9 cellular contexts compared by ENCODE assay signal in the genomic region with DNA sequence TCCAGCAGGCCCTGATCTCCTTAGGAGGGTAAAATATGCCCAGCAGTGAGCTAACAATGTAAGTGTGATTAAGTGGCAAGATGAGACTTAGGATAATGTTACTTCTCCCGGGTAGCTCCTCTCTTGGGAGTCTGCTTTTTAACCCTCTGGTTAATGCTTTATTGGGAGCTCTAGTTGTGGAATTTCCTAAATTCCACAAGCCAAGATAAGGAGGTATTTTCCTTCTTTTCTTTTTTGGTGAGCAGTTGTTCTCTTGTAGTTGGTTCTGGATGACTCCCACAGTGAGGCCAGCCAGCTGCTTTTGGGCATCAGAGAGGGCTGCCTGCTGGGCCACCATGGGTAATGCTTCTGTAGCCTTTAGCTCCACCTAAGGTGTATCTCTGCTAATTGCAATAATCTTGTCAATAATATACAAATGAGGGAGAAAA. TPM values are rescaled to one million over a fixed set of nuclear protein-coding genes. Genes with fewer than 3 reads are reported as not detected.
A peak's percentile ranks its signal among the peaks of the same experiment; 100 is the strongest.
DNase-seq lines count a peak whose midpoint lies in the region; ATAC-seq and TF ChIP-seq lines count a peak whose summit lies in the region.
"Had no signal": no experiment of that assay in that cellular context is flagged by ENCODE, and none has a peak within 500 bp of the region (broad histone marks: within the 10 kb centered on the region; RNA-seq: fewer than 3 reads in every experiment).

No MANE protein-coding gene starts in this region.

- no peaks in the 10 kb centered on the region for H3K36me3 ChIP-seq in parathyroid adenoma (ENCODE audit: control insufficient read depth, insufficient read depth, low read length)

- no peak overlapping the region for H3K27ac ChIP-seq in parathyroid adenoma

- peaks cover 6% of the 10 kb centered on the region for H3K27me3 Mint-ChIP-seq in activated naive CD8-positive, alpha-beta T cell treated with anti-CD3 and anti-CD28 coated beads, Interleukin-2, amount 10 ng/mL, durations not matched to agents 7 days and 5 days
- H3K27me3 Mint-ChIP-seq in activated naive CD8-positive, alpha-beta T cell treated with anti-CD3 and anti-CD28 coated beads for 36 hours: peaks cover 4% of the 10 kb centered on the region

- H3K4me3 Mint-ChIP-seq in activated naive CD8-positive, alpha-beta T cell treated with anti-CD3 and anti-CD28 coated beads, Interleukin-2, amount 10 ng/mL, durations not matched to agents 7 days and 5 days: no peak overlapping the region
- no peak overlapping the region for H3K4me3 Mint-ChIP-seq in activated naive CD8-positive, alpha-beta T cell treated with anti-CD3 and anti-CD28 coated beads for 36 hours
- H3K4me3 Mint-ChIP-seq: activated T-cell treated with anti-CD3 and anti-CD28 coated beads, Interleukin-2, amount 50 U/mL, for 4 hours had no signal

- no peak for DNase-seq in activated naive CD8-positive, alpha-beta T cell treated with anti-CD3 and anti-CD28 coated beads, Interleukin-2, amount 10 ng/mL, durations not matched to agents 7 days and 5 days
- no peak for DNase-seq in activated naive CD8-positive, alpha-beta T cell treated with anti-CD3 and anti-CD28 coated beads for 36 hours
- peak; percentile 16 for DNase-seq in NCI-H2107 (lab: John Stamatoyannopoulos, UW)
- peak; percentile 42 for DNase-seq in dedifferentiated amniotic fluid mesenchymal stem cell (ENCODE audit: extremely low spot score)
- DNase-seq in ecto neural progenitor cell (ENCODE audit: low spot score): no peak
- no peak for DNase-seq in NCI-H1048 (lab: John Stamatoyannopoulos, UW)
- DNase-seq: activated T-cell treated with anti-CD3 and anti-CD28 coated beads, Interleukin-2, amount 50 U/mL, for 4 hours had no signal

- no peaks in the 10 kb centered on the region for H3K27me3 ChIP-seq in parathyroid adenoma (ENCODE audit: control insufficient read depth, insufficient read depth, low read length)

- H3K4me2 ChIP-seq in parathyroid adenoma (ENCODE audit: low read length): no peak overlapping the region

- no peaks in the 10 kb centered on the region for H3K9me3 ChIP-seq in parathyroid adenoma (ENCODE audit: control insufficient read depth, low read length)

- no peaks in the 10 kb centered on the region for H3K4me1 ChIP-seq in parathyroid adenoma

- no peak overlapping the region for H3K4me3 ChIP-seq in parathyroid adenoma (ENCODE audit: low read depth, low read length)

- POLR2A ChIA-PET in activated naive CD8-positive, alpha-beta T cell treated with anti-CD3 and anti-CD28 coated beads, Interleukin-2, amount 10 ng/mL, durations not matched to agents 7 days and 5 days (lab: Charles Lee): interaction anchor here (1.1 to 1.5 kb wide), 2 partner anchors 14 to 19 kb away, joined by 3 to 6 read pairs; partner anchors contain the start of gene C1orf52

- TF ChIP-seq CTCF in parathyroid adenoma (IDR thresholded peaks at IDR 0.05): peak; percentile 14

- no peaks in the 10 kb centered on the region for H3K79me2 ChIP-seq in parathyroid adenoma

- H2AFZ ChIP-seq in parathyroid adenoma: peak overlapping the region; percentile 50

- H3K9me3 Mint-ChIP-seq in activated naive CD8-positive, alpha-beta T cell treated with anti-CD3 and anti-CD28 coated beads, Interleukin-2, amount 10 ng/mL, durations not matched to agents 7 days and 5 days: peaks cover 1% of the 10 kb centered on the region
- H3K9me3 Mint-ChIP-seq in activated naive CD8-positive, alpha-beta T cell treated with anti-CD3 and anti-CD28 coated beads for 36 hours: peaks cover 1% of the 10 kb centered on the region
- H3K9me3 Mint-ChIP-seq: activated T-cell treated with anti-CD3 and anti-CD28 coated beads, Interleukin-2, amount 50 U/mL, for 4 hours had no signal

- ATAC-seq in activated naive CD8-positive, alpha-beta T cell treated with anti-CD3 and anti-CD28 coated beads, Interleukin-2, amount 10 ng/mL, durations not matched to agents 7 days and 5 days (ENCODE audit: low read depth): peak; percentile 72
- ATAC-seq in GM19455 (IDR thresholded peaks at IDR 0.05; ENCODE audit: unreplicated experiment): no peak

- H3K27ac Mint-ChIP-seq in activated naive CD8-positive, alpha-beta T cell treated with anti-CD3 and anti-CD28 coated beads, Interleukin-2, amount 10 ng/mL, durations not matched to agents 7 days and 5 days: peak overlapping the region; percentile 81
- no peak overlapping the region for H3K27ac Mint-ChIP-seq in activated naive CD8-positive, alpha-beta T cell treated with anti-CD3 and anti-CD28 coated beads for 36 hours

- peaks cover 16% of the 10 kb centered on the region for H3K4me1 Mint-ChIP-seq in activated naive CD8-positive, alpha-beta T cell treated with anti-CD3 and anti-CD28 coated beads, Interleukin-2, amount 10 ng/mL, durations not matched to agents 7 days and 5 days
- peaks cover 11% of the 10 kb centered on the region for H3K4me1 Mint-ChIP-seq in activated naive CD8-positive, alpha-beta T cell treated with anti-CD3 and anti-CD28 coated beads for 36 hours

- H3K9ac ChIP-seq in parathyroid adenoma: no peak overlapping the region

- peaks cover 4% of the 10 kb centered on the region for H3K36me3 Mint-ChIP-seq in activated naive CD8-positive, alpha-beta T cell treated with anti-CD3 and anti-CD28 coated beads, Interleukin-2, amount 10 ng/mL, durations not matched to agents 7 days and 5 days
- H3K36me3 Mint-ChIP-seq in activated naive CD8-positive, alpha-beta T cell treated with anti-CD3 and anti-CD28 coated beads for 36 hours: no peaks in the 10 kb centered on the region

RNA-seq across cellular contexts. Expression of gene C1orf52, which starts 19.3 kb away (rescaled TPM):
- total RNA-seq in activated naive CD8-positive, alpha-beta T cell treated with anti-CD3 and anti-CD28 coated beads, Interleukin-2, amount 10 ng/mL, durations not matched to agents 7 days and 5 days: 10 to 100 TPM; 31.2 to 35.7 TPM
- 10 to 100 TPM; 29.3 to 30.0 TPM for total RNA-seq in activated naive CD8-positive, alpha-beta T cell treated with anti-CD3 and anti-CD28 coated beads for 36 hours

RNA-seq across cellular contexts. Expression of gene BCL10, which starts 36.2 kb away (rescaled TPM):
- total RNA-seq in activated naive CD8-positive, alpha-beta T cell treated with anti-CD3 and anti-CD28 coated beads, Interleukin-2, amount 10 ng/mL, durations not matched to agents 7 days and 5 days: 10 to 100 TPM; 27.4 to 31.7 TPM
- total RNA-seq in activated naive CD8-positive, alpha-beta T cell treated with anti-CD3 and anti-CD28 coated beads for 36 hours: 10 to 100 TPM; 27.5 to 29.0 TPM

RNA-seq across cellular contexts. Expression of gene SYDE2, which starts 39.4 kb away (rescaled TPM):
- 1 to 10 TPM; 4.1 to 4.6 TPM for total RNA-seq in activated naive CD8-positive, alpha-beta T cell treated with anti-CD3 and anti-CD28 coated beads, Interleukin-2, amount 10 ng/mL, durations not matched to agents 7 days and 5 days
- total RNA-seq in activated naive CD8-positive, alpha-beta T cell treated with anti-CD3 and anti-CD28 coated beads for 36 hours: 1 to 10 TPM; 3.7 to 3.9 TPM

Comparison
In these comparisons a context has a peak if more than half of its experiments do, and no peak if none do; other contexts are left out.
1. DNase-seq: peak in NCI-H2107 (single experiment) and dedifferentiated amniotic fluid mesenchymal stem cell (single experiment); none in activated naive CD8-positive, alpha-beta T cell treated with anti-CD3 and anti-CD28 coated beads, Interleukin-2, amount 10 ng/mL, durations not matched to agents 7 days and 5 days (single experiment), activated naive CD8-positive, alpha-beta T cell treated with anti-CD3 and anti-CD28 coated beads for 36 hours (single experiment), ecto neural progenitor cell (single experiment) and NCI-H1048 (single experiment).